ENCODE assay signal across 22 cellular contexts in genomic region chr3:189708375-189708774, GRCh38.
"Had no signal": no experiment of that assay in that cellular context is flagged by ENCODE, and none has a peak within 500 bp of the region (broad histone marks: within the 10 kb centered on the region; RNA-seq: fewer than 3 reads in every experiment).

No MANE protein-coding gene starts in this region.

- H3K27me3 ChIP-seq: esophagus squamous epithelium, neutrophil, spleen, testis, transverse colon had no signal

- ATAC-seq: activated T-cell treated with anti-CD3 and anti-CD28 coated beads, Interleukin-2, amount 50 U/mL, for 72 hours; left ventricle myocardium superior; right cardiac atrium; stimulated activated naive CD8-positive, alpha-beta T cell treated with anti-CD3 and anti-CD28 coated beads, Interleukin-15, Interleukin-2, amounts not matched to agents 100 U/mL and 50 U/mL, for 24 hours had no signal

- DNase-seq: activated B cell treated with CpG ODN at 0.5 μM for 24 hours; activated naive CD4-positive, alpha-beta T cell; activated T-cell treated with anti-CD3 and anti-CD28 coated beads for 4 hours; activated T-cell treated with anti-CD3 and anti-CD28 coated beads, Interleukin-2, amount 50 U/mL, for 72 hours; anterior cingulate cortex; dermis blood vessel endothelial cell; effector CD4-positive, alpha-beta T cell; esophagus squamous epithelium; foreskin melanocyte; left ventricle myocardium superior; naive B cell; nephron progenitor cell; right cardiac atrium; spleen; stimulated activated CD4-positive, alpha-beta T cell treated with anti-CD3 and anti-CD28 coated beads, Interleukin-2, amount 100 ng/mL, for 48 hours; stimulated activated naive CD8-positive, alpha-beta T cell treated with anti-CD3 and anti-CD28 coated beads, Interleukin-15, Interleukin-2, amounts not matched to agents 100 U/mL and 50 U/mL, for 24 hours; testis; transverse colon had no signal

- FAIRE-seq: colon had no signal

- H3K4me1 ChIP-seq: parathyroid adenoma had no signal

- H3K79me2 ChIP-seq: parathyroid adenoma had no signal

- H3K4me3 ChIP-seq: esophagus squamous epithelium, spleen, testis, transverse colon had no signal

- H3K36me3 ChIP-seq: esophagus squamous epithelium, neutrophil, spleen, transverse colon had no signal

- H3K9me3 ChIP-seq: esophagus squamous epithelium, neutrophil, spleen, testis, transverse colon had no signal

- H2AFZ ChIP-seq: parathyroid adenoma had no signal

- H3K27ac ChIP-seq: epithelial cell of prostate, esophagus squamous epithelium, neutrophil, parathyroid adenoma, spleen, testis, transverse colon had no signal

- H3K9ac ChIP-seq: parathyroid adenoma had no signal
